Comparison of ENCODE assay signal across 1 cellular context in the genomic region with DNA sequence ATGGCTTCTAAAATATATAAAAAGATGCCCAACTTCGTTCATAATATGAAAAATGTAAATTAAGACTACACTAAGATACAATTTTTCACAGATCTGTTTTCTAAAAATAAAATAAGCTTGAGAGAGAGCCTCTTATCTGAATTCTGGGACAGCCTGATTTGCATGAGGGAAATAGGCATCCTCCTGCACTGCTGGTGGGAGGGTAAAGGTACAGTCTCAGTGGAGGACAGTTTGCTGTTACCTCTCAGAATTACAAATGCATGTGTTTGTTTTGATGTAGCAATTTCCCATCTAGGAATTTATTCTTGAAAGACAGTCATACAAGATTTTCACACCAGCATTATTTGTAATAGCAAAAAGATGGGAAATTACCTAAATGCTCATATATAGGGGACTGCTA.
TF ChIP-seq lines count a peak whose summit lies in the region.

No MANE protein-coding gene starts in this region.

TF ChIP-seq in HepG2, 621 proteins besides CTCF, POLR2A, EP300 and RAD21 (continued from another document):
- TF ChIP-seq, protein P1, sequence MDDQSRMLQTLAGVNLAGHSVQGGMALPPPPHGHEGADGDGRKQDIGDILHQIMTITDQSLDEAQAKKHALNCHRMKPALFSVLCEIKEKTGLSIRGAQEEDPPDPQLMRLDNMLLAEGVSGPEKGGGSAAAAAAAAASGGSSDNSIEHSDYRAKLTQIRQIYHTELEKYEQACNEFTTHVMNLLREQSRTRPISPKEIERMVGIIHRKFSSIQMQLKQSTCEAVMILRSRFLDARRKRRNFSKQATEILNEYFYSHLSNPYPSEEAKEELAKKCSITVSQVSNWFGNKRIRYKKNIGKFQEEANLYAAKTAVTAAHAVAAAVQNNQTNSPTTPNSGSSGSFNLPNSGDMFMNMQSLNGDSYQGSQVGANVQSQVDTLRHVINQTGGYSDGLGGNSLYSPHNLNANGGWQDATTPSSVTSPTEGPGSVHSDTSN (CRISPR knock-in tag; IDR thresholded peaks at IDR 0.05; ENCODE audit: borderline replicate concordance): no peak
- no peak for TF ChIP-seq ZEB1 (IDR thresholded peaks at IDR 0.05; ENCODE audit: insufficient replicate concordance, low read depth)
- TF ChIP-seq ZNF354B (CRISPR knock-in tag; IDR thresholded peaks at IDR 0.05): no peak
- TF ChIP-seq ETV6 (CRISPR knock-in tag; conservative IDR thresholded peaks at IDR 0.05): no peak
- TF ChIP-seq, protein P2, sequence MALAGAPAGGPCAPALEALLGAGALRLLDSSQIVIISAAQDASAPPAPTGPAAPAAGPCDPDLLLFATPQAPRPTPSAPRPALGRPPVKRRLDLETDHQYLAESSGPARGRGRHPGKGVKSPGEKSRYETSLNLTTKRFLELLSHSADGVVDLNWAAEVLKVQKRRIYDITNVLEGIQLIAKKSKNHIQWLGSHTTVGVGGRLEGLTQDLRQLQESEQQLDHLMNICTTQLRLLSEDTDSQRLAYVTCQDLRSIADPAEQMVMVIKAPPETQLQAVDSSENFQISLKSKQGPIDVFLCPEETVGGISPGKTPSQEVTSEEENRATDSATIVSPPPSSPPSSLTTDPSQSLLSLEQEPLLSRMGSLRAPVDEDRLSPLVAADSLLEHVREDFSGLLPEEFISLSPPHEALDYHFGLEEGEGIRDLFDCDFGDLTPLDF (CRISPR knock-in tag; IDR thresholded peaks at IDR 0.05): no peak
- TF ChIP-seq, protein P3, sequence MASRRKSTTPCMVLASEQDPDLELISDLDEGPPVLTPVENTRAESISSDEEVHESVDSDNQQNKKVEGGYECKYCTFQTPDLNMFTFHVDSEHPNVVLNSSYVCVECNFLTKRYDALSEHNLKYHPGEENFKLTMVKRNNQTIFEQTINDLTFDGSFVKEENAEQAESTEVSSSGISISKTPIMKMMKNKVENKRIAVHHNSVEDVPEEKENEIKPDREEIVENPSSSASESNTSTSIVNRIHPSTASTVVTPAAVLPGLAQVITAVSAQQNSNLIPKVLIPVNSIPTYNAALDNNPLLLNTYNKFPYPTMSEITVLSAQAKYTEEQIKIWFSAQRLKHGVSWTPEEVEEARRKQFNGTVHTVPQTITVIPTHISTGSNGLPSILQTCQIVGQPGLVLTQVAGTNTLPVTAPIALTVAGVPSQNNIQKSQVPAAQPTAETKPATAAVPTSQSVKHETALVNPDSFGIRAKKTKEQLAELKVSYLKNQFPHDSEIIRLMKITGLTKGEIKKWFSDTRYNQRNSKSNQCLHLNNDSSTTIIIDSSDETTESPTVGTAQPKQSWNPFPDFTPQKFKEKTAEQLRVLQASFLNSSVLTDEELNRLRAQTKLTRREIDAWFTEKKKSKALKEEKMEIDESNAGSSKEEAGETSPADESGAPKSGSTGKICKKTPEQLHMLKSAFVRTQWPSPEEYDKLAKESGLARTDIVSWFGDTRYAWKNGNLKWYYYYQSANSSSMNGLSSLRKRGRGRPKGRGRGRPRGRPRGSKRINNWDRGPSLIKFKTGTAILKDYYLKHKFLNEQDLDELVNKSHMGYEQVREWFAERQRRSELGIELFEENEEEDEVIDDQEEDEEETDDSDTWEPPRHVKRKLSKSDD (CRISPR knock-in tag; IDR thresholded peaks at IDR 0.05; ENCODE audit: low read depth): no peak
- no peak for TF ChIP-seq EHMT2 (IDR thresholded peaks at IDR 0.05; ENCODE audit: borderline replicate concordance, low read depth, low read length)
